In genomic region chr15:98845138-98845884, GRCh38 we compare ENCODE assay signal across 14 cellular contexts.
DNase-seq lines count a peak whose midpoint lies in the region; ATAC-seq and TF ChIP-seq lines count a peak whose summit lies in the region.
"Had no signal": no experiment of that assay in that cellular context is flagged by ENCODE, and none has a peak within 500 bp of the region (broad histone marks: within the 10 kb centered on the region; RNA-seq: fewer than 3 reads in every experiment).

No MANE protein-coding gene starts in this region.

- no peaks in the 10 kb centered on the region for H3K27me3 Mint-ChIP-seq in T-helper 1 cell treated with Interleukin-12 subunit alpha and Interleukin-12 subunit beta and Interleukin-4 antibody, amounts not matched to agents 30 μg/mL and 1 μg/mL, for 36 hours (ENCODE audit: low read depth)
- H3K27me3 Mint-ChIP-seq in T-helper 17 cell (no peaks in the 10 kb centered on the region), endothelial cell (ENCODE audit: unreplicated experiment) (peaks cover 2% of the 10 kb centered on the region)

- no peak overlapping the region for H3K4me2 ChIP-seq in trophoblast cell (ENCODE audit: low read length)

- no peaks in the 10 kb centered on the region for H3K9me3 ChIP-seq in T-helper 17 cell (ENCODE audit: control insufficient read depth, low read length, poor library complexity, severe bottlenecking)
- H3K9me3 ChIP-seq in trophoblast cell (ENCODE audit: insufficient read depth, low read depth, low read length): no peaks in the 10 kb centered on the region
- H3K9me3 ChIP-seq: Caco-2 had no signal

- H3K14ac ChIP-seq in trophoblast cell (ENCODE audit: low read length): no peak overlapping the region

- H3K4me3 ChIP-seq in trophoblast cell (ENCODE audit: low read depth, low read length): no peak overlapping the region

- peak overlapping the region; percentile 27 for H3K27ac Mint-ChIP-seq in T-helper 1 cell treated with Interleukin-12 subunit alpha and Interleukin-12 subunit beta and Interleukin-4 antibody, amounts not matched to agents 30 μg/mL and 1 μg/mL, for 36 hours
- H3K27ac Mint-ChIP-seq in T-helper 17 cell (peak overlapping the region; percentile 14), endothelial cell (ENCODE audit: unreplicated experiment) (peak overlapping the region; percentile 44)

- no peak overlapping the region for H3K27ac ChIP-seq in trophoblast cell (ENCODE audit: low read depth, low read length)

- no peak overlapping the region for H4K12ac ChIP-seq in trophoblast cell (ENCODE audit: low read depth, low read length)

- WGBS in trophoblast cell (ENCODE audit: extremely low coverage, insufficient coverage, insufficient read length): 33% methylated on average over 1 of the region's 6 CpGs

- H3K27me3 ChIP-seq in trophoblast cell (ENCODE audit: insufficient read depth, low read length): no peaks in the 10 kb centered on the region

- H2AFZ ChIP-seq in trophoblast cell (ENCODE audit: insufficient read depth, low read length, poor library complexity): no peak overlapping the region

- H2BK5ac ChIP-seq in trophoblast cell (ENCODE audit: low read depth, low read length, poor library complexity): no peak overlapping the region

- H2AK5ac ChIP-seq in trophoblast cell (ENCODE audit: low read length): no peak overlapping the region

- H3K4me1 Mint-ChIP-seq in T-helper 1 cell treated with Interleukin-12 subunit alpha and Interleukin-12 subunit beta and Interleukin-4 antibody, amounts not matched to agents 30 μg/mL and 1 μg/mL, for 36 hours (ENCODE audit: low read depth): peaks cover 9% of the 10 kb centered on the region
- H3K4me1 Mint-ChIP-seq in T-helper 17 cell (peaks cover 12% of the 10 kb centered on the region), endothelial cell (ENCODE audit: unreplicated experiment) (peaks cover 47% of the 10 kb centered on the region)

- peaks cover under 1 to 2% of the 10 kb centered on the region in 2 experiments for H3K4me1 ChIP-seq in trophoblast cell (ENCODE audit: control insufficient read depth in 1 of 2, insufficient read depth in 2 of 2, low read length in 2 of 2)

- DNase-seq in T-helper 1 cell (no peak), T-helper 17 cell (no peak), endothelial cell (ENCODE audit: low spot score) (no peak), trophoblast cell (no peak), SHP77 treated with DMSO at 0.1 percent for 48 hours (lab: John Stamatoyannopoulos, UW) (no peak), GM10266 (ENCODE audit: extremely low spot score) (no peak), GM03348 (ENCODE audit: low spot score) (no peak)
- DNase-seq: ACHN; activated CD8-positive, alpha-beta memory T cell treated with anti-CD3 and anti-CD28 coated beads, Interleukin-2, amount 50 U/mL, for 4 hours; Caco-2; HCEC 1CT; NCI-H2029; SIG-M5 had no signal

- no peak for ATAC-seq in T-helper 17 cell

- H3K9ac ChIP-seq in trophoblast cell (ENCODE audit: low read length): no peak overlapping the region

- peaks cover 4% of the 10 kb centered on the region for H3K79me2 ChIP-seq in trophoblast cell (ENCODE audit: control insufficient read depth, insufficient read depth, low read length, poor library complexity)

- H3K23ac ChIP-seq in trophoblast cell (ENCODE audit: low read length): no peak overlapping the region

- H2BK12ac ChIP-seq in trophoblast cell (ENCODE audit: low read length): no peak overlapping the region

- no peak overlapping the region for H4K8ac ChIP-seq in trophoblast cell (ENCODE audit: low read depth, low read length)

- no peak overlapping the region for H3K18ac ChIP-seq in trophoblast cell (ENCODE audit: low read length)

- H3K4ac ChIP-seq in trophoblast cell (ENCODE audit: low read depth, low read length): peak overlapping the region; percentile 78

- H3K79me1 ChIP-seq in trophoblast cell (ENCODE audit: low read length): no peaks in the 10 kb centered on the region

- H4K91ac ChIP-seq in trophoblast cell (ENCODE audit: low read depth, low read length): no peak overlapping the region

- TF ChIP-seq CTCF in endothelial cell (IDR thresholded peaks at IDR 0.05; ENCODE audit: unreplicated experiment) (no peak), GM10266 (IDR thresholded peaks at IDR 0.05; ENCODE audit: control insufficient read depth, insufficient read depth, low read depth, missing control alignments) (no peak)

- H3K9me3 Mint-ChIP-seq in T-helper 1 cell treated with Interleukin-12 subunit alpha and Interleukin-12 subunit beta and Interleukin-4 antibody, amounts not matched to agents 30 μg/mL and 1 μg/mL, for 36 hours: no peaks in the 10 kb centered on the region
- no peaks in the 10 kb centered on the region for H3K9me3 Mint-ChIP-seq in endothelial cell (ENCODE audit: unreplicated experiment)

- H3K36me3 Mint-ChIP-seq in T-helper 1 cell treated with Interleukin-12 subunit alpha and Interleukin-12 subunit beta and Interleukin-4 antibody, amounts not matched to agents 30 μg/mL and 1 μg/mL, for 36 hours (ENCODE audit: low read depth): no peaks in the 10 kb centered on the region
- H3K36me3 Mint-ChIP-seq in T-helper 17 cell (ENCODE audit: low read depth) (no peaks in the 10 kb centered on the region), endothelial cell (ENCODE audit: low read depth, unreplicated experiment) (no peaks in the 10 kb centered on the region)

- H3K4me3 Mint-ChIP-seq in T-helper 1 cell treated with Interleukin-12 subunit alpha and Interleukin-12 subunit beta and Interleukin-4 antibody, amounts not matched to agents 30 μg/mL and 1 μg/mL, for 36 hours: no peak overlapping the region
- H3K4me3 Mint-ChIP-seq in T-helper 17 cell (no peak overlapping the region), endothelial cell (ENCODE audit: unreplicated experiment) (no peak overlapping the region)

- H3K36me3 ChIP-seq in trophoblast cell (ENCODE audit: control insufficient read depth in 1 of 2, insufficient read depth in 2 of 2, low read length in 2 of 2): no peaks in the 10 kb centered on the region

- H2BK120ac ChIP-seq in trophoblast cell (ENCODE audit: insufficient read depth, low read length, poor library complexity): no peak overlapping the region
